In the genomic region with DNA sequence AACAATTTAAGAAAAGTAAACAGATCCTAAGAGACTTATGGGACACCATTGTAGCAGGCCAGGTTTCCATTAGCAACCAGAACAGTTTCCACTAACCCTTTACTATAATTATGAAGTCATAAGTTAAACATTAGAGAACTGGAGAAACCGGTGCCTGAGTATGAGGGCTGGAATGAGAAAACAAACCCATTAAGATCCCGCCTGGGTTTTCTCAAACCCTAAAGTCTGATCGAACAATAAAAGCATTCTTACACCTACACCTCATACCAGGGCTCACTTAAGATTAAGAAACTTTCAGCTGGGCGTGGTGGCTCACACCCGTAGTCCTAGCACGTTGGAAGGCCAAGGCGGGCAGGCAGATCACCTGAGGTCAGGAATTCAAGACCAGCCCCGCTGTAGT, we compare ENCODE assay signal across 1 cellular context.
TF ChIP-seq lines count a peak whose summit lies in the region.

No MANE protein-coding gene starts in this region.

TF ChIP-seq in HEK293T, 16 proteins besides CTCF, POLR2A, EP300 and RAD21 (continued from another document):
- no peak for TF ChIP-seq FOXM1 (IDR thresholded peaks at IDR 0.05; ENCODE audit: borderline replicate concordance)
- TF ChIP-seq, protein P1, sequence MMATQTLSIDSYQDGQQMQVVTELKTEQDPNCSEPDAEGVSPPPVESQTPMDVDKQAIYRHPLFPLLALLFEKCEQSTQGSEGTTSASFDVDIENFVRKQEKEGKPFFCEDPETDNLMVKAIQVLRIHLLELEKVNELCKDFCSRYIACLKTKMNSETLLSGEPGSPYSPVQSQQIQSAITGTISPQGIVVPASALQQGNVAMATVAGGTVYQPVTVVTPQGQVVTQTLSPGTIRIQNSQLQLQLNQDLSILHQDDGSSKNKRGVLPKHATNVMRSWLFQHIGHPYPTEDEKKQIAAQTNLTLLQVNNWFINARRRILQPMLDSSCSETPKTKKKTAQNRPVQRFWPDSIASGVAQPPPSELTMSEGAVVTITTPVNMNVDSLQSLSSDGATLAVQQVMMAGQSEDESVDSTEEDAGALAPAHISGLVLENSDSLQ (IDR thresholded peaks at IDR 0.05) = no peak
- no peak for TF ChIP-seq L3MBTL2 (conservative IDR thresholded peaks at IDR 0.05)
- TF ChIP-seq TARDBP (IDR thresholded peaks at IDR 0.05) = no peak
- no peak for TF ChIP-seq ARNT (IDR thresholded peaks at IDR 0.05)
- TF ChIP-seq NFRKB (IDR thresholded peaks at IDR 0.05) = no peak
- TF ChIP-seq FOXK2 (IDR thresholded peaks at IDR 0.05) = no peak
- TF ChIP-seq FOXA1 (IDR thresholded peaks at IDR 0.05) = no peak
- TF ChIP-seq BHLHE40 (IDR thresholded peaks at IDR 0.05; ENCODE audit: borderline replicate concordance) = no peak
- no peak for TF ChIP-seq CTBP1 (IDR thresholded peaks at IDR 0.05; ENCODE audit: borderline replicate concordance)
- TF ChIP-seq ZNF384 (IDR thresholded peaks at IDR 0.05) = no peak
